1 cellular context compared by ENCODE assay signal in the genomic region with DNA sequence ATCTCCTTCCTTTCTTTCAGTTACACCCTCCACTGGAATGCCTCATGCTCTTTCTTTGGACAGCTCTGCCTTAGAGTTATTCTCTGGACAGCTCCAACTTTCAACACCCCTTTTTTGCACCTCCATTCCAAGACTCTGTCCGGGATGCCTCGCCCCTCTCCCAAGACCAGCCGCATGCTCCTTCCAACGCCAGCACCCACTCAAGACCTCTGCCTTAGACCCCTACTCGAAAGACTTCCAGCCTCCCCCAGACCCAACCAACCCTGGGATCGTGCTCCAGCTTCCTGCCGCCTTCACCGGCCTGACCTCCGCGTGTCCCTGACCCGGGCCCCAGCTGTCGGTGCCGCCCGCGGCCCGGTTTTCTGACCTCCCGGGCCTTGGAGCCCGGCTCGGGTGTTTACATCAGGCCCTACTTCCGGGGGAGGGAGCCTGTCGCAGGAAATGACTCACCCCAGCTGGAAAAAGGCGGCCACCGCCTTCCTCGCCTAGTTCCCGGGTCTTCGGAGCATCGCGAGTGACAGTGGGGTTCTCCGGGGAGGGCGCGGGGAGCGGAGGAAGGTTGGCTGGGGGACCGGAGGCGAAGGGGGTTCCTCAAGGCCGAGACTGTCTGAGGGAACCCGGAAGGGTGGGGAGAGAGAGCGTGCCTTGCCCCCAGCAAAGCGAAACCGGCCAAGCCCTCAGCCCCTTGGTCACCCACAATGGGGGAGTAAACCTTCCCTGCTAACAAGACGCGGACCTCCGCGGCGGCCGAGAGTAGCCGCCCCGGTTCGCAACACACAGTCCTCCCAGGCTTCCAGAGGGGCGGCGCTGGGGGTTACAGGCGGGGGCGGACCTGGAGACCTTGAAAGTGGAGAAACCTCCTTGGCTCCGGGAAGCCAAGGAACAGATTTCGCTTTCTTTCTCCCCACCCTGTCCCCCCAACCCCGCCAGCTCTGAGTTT.
TF ChIP-seq lines count a peak whose summit lies in the region.

A gene (minus strand): TSS at position 399 of the 940 bp plus-strand sequence. CDS start 1,792 bp downstream, outside the sequence.

TF ChIP-seq in HepG2, 621 proteins besides CTCF, POLR2A, EP300 and RAD21 (continued from another document and continues in another):
- TF ChIP-seq, protein P1, sequence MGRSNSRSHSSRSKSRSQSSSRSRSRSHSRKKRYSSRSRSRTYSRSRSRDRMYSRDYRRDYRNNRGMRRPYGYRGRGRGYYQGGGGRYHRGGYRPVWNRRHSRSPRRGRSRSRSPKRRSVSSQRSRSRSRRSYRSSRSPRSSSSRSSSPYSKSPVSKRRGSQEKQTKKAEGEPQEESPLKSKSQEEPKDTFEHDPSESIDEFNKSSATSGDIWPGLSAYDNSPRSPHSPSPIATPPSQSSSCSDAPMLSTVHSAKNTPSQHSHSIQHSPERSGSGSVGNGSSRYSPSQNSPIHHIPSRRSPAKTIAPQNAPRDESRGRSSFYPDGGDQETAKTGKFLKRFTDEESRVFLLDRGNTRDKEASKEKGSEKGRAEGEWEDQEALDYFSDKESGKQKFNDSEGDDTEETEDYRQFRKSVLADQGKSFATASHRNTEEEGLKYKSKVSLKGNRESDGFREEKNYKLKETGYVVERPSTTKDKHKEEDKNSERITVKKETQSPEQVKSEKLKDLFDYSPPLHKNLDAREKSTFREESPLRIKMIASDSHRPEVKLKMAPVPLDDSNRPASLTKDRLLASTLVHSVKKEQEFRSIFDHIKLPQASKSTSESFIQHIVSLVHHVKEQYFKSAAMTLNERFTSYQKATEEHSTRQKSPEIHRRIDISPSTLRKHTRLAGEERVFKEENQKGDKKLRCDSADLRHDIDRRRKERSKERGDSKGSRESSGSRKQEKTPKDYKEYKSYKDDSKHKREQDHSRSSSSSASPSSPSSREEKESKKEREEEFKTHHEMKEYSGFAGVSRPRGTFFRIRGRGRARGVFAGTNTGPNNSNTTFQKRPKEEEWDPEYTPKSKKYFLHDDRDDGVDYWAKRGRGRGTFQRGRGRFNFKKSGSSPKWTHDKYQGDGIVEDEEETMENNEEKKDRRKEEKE (IDR thresholded peaks at IDR 0.05): no peak
- TF ChIP-seq U2AF2 (IDR thresholded peaks at IDR 0.05; ENCODE audit: low read depth, low read length): no peak
- TF ChIP-seq, protein P2, sequence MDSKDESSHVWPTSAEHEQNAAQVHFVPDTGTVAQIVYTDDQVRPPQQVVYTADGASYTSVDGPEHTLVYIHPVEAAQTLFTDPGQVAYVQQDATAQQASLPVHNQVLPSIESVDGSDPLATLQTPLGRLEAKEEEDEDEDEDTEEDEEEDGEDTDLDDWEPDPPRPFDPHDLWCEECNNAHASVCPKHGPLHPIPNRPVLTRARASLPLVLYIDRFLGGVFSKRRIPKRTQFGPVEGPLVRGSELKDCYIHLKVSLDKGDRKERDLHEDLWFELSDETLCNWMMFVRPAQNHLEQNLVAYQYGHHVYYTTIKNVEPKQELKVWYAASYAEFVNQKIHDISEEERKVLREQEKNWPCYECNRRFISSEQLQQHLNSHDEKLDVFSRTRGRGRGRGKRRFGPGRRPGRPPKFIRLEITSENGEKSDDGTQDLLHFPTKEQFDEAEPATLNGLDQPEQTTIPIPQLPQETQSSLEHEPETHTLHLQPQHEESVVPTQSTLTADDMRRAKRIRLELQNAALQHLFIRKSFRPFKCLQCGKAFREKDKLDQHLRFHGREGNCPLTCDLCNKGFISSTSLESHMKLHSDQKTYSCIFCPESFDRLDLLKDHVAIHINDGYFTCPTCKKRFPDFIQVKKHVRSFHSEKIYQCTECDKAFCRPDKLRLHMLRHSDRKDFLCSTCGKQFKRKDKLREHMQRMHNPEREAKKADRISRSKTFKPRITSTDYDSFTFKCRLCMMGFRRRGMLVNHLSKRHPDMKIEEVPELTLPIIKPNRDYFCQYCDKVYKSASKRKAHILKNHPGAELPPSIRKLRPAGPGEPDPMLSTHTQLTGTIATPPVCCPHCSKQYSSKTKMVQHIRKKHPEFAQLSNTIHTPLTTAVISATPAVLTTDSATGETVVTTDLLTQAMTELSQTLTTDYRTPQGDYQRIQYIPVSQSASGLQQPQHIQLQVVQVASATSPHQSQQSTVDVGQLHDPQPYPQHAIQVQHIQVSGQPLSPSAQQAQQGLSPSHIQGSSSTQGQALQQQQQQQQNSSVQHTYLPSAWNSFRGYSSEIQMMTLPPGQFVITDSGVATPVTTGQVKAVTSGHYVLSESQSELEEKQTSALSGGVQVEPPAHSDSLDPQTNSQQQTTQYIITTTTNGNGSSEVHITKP (CRISPR knock-in tag; IDR thresholded peaks at IDR 0.05; ENCODE audit: low read depth): no peak
- TF ChIP-seq CCDC6 (CRISPR knock-in tag; IDR thresholded peaks at IDR 0.05): peak; percentile 49; the same call in 1 of the 2 replicates
- TF ChIP-seq SMYD3 (CRISPR knock-in tag; IDR thresholded peaks at IDR 0.05): no peak
- TF ChIP-seq, protein P3, sequence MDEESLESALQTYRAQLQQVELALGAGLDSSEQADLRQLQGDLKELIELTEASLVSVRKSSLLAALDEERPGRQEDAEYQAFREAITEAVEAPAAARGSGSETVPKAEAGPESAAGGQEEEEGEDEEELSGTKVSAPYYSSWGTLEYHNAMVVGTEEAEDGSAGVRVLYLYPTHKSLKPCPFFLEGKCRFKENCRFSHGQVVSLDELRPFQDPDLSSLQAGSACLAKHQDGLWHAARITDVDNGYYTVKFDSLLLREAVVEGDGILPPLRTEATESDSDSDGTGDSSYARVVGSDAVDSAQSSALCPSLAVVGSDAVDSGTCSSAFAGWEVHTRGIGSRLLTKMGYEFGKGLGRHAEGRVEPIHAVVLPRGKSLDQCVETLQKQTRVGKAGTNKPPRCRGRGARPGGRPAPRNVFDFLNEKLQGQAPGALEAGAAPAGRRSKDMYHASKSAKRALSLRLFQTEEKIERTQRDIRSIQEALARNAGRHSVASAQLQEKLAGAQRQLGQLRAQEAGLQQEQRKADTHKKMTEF (CRISPR knock-in tag; IDR thresholded peaks at IDR 0.05): peak; percentile 44; the same call in 1 of the 2 replicates
- TF ChIP-seq, protein P4, sequence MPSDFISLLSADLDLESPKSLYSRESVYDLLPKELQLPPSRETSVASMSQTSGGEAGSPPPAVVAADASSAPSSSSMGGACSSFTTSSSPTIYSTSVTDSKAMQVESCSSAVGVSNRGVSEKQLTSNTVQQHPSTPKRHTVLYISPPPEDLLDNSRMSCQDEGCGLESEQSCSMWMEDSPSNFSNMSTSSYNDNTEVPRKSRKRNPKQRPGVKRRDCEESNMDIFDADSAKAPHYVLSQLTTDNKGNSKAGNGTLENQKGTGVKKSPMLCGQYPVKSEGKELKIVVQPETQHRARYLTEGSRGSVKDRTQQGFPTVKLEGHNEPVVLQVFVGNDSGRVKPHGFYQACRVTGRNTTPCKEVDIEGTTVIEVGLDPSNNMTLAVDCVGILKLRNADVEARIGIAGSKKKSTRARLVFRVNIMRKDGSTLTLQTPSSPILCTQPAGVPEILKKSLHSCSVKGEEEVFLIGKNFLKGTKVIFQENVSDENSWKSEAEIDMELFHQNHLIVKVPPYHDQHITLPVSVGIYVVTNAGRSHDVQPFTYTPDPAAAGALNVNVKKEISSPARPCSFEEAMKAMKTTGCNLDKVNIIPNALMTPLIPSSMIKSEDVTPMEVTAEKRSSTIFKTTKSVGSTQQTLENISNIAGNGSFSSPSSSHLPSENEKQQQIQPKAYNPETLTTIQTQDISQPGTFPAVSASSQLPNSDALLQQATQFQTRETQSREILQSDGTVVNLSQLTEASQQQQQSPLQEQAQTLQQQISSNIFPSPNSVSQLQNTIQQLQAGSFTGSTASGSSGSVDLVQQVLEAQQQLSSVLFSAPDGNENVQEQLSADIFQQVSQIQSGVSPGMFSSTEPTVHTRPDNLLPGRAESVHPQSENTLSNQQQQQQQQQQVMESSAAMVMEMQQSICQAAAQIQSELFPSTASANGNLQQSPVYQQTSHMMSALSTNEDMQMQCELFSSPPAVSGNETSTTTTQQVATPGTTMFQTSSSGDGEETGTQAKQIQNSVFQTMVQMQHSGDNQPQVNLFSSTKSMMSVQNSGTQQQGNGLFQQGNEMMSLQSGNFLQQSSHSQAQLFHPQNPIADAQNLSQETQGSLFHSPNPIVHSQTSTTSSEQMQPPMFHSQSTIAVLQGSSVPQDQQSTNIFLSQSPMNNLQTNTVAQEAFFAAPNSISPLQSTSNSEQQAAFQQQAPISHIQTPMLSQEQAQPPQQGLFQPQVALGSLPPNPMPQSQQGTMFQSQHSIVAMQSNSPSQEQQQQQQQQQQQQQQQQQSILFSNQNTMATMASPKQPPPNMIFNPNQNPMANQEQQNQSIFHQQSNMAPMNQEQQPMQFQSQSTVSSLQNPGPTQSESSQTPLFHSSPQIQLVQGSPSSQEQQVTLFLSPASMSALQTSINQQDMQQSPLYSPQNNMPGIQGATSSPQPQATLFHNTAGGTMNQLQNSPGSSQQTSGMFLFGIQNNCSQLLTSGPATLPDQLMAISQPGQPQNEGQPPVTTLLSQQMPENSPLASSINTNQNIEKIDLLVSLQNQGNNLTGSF (CRISPR knock-in tag; IDR thresholded peaks at IDR 0.05): no peak
- TF ChIP-seq ONECUT2 (CRISPR knock-in tag; IDR thresholded peaks at IDR 0.05): no peak
- peak; percentile 26; the same call in 1 of the 2 replicates for TF ChIP-seq KMT2B (CRISPR knock-in tag; IDR thresholded peaks at IDR 0.05)
- no peak for TF ChIP-seq IRF2 (CRISPR knock-in tag; IDR thresholded peaks at IDR 0.05)
- TF ChIP-seq ZNF891 (CRISPR knock-in tag; IDR thresholded peaks at IDR 0.05): peak; percentile 61; the same call in 1 of the 2 replicates
- peak; percentile 61; the same call in 1 of the 2 replicates for TF ChIP-seq PHF20 (CRISPR knock-in tag; IDR thresholded peaks at IDR 0.05)
- no peak for TF ChIP-seq KLF13 (CRISPR knock-in tag; IDR thresholded peaks at IDR 0.05)
- TF ChIP-seq, protein P5, sequence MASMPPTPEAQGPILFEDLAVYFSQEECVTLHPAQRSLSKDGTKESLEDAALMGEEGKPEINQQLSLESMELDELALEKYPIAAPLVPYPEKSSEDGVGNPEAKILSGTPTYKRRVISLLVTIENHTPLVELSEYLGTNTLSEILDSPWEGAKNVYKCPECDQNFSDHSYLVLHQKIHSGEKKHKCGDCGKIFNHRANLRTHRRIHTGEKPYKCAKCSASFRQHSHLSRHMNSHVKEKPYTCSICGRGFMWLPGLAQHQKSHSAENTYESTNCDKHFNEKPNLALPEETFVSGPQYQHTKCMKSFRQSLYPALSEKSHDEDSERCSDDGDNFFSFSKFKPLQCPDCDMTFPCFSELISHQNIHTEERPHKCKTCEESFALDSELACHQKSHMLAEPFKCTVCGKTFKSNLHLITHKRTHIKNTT (CRISPR knock-in tag; IDR thresholded peaks at IDR 0.05): no peak
- no peak for TF ChIP-seq ZSCAN31 (CRISPR knock-in tag; IDR thresholded peaks at IDR 0.05; ENCODE audit: low read depth)
- TF ChIP-seq MIXL1 (CRISPR knock-in tag; IDR thresholded peaks at IDR 0.05): 0 out of 2 replicates have a peak, but pooled peaks have one; percentile 26
- no peak for TF ChIP-seq ZC3H13 (CRISPR knock-in tag; IDR thresholded peaks at IDR 0.05)
- TF ChIP-seq ELF3 (CRISPR knock-in tag; IDR thresholded peaks at IDR 0.05): 0 out of 2 replicates have a peak, but pooled peaks have one; percentile 12
- TF ChIP-seq SAP130 (CRISPR knock-in tag; IDR thresholded peaks at IDR 0.05; ENCODE audit: low read depth): peak; percentile 77
- TF ChIP-seq NFE2L1 (CRISPR knock-in tag; IDR thresholded peaks at IDR 0.05; ENCODE audit: borderline replicate concordance): no peak
- TF ChIP-seq, protein P6, sequence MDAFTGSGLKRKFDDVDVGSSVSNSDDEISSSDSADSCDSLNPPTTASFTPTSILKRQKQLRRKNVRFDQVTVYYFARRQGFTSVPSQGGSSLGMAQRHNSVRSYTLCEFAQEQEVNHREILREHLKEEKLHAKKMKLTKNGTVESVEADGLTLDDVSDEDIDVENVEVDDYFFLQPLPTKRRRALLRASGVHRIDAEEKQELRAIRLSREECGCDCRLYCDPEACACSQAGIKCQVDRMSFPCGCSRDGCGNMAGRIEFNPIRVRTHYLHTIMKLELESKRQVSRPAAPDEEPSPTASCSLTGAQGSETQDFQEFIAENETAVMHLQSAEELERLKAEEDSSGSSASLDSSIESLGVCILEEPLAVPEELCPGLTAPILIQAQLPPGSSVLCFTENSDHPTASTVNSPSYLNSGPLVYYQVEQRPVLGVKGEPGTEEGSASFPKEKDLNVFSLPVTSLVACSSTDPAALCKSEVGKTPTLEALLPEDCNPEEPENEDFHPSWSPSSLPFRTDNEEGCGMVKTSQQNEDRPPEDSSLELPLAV (CRISPR knock-in tag; conservative IDR thresholded peaks at IDR 0.05; ENCODE audit: low read depth): no peak
- TF ChIP-seq ZFY (CRISPR knock-in tag; IDR thresholded peaks at IDR 0.05): peak; percentile 93
- TF ChIP-seq, protein P7, sequence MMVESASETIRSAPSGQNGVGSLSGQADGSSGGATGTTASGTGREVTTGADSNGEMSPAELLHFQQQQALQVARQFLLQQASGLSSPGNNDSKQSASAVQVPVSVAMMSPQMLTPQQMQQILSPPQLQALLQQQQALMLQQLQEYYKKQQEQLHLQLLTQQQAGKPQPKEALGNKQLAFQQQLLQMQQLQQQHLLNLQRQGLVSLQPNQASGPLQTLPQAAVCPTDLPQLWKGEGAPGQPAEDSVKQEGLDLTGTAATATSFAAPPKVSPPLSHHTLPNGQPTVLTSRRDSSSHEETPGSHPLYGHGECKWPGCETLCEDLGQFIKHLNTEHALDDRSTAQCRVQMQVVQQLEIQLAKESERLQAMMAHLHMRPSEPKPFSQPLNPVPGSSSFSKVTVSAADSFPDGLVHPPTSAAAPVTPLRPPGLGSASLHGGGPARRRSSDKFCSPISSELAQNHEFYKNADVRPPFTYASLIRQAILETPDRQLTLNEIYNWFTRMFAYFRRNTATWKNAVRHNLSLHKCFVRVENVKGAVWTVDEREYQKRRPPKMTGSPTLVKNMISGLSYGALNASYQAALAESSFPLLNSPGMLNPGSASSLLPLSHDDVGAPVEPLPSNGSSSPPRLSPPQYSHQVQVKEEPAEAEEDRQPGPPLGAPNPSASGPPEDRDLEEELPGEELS (CRISPR knock-in tag; IDR thresholded peaks at IDR 0.05): no peak
- TF ChIP-seq, protein P8, sequence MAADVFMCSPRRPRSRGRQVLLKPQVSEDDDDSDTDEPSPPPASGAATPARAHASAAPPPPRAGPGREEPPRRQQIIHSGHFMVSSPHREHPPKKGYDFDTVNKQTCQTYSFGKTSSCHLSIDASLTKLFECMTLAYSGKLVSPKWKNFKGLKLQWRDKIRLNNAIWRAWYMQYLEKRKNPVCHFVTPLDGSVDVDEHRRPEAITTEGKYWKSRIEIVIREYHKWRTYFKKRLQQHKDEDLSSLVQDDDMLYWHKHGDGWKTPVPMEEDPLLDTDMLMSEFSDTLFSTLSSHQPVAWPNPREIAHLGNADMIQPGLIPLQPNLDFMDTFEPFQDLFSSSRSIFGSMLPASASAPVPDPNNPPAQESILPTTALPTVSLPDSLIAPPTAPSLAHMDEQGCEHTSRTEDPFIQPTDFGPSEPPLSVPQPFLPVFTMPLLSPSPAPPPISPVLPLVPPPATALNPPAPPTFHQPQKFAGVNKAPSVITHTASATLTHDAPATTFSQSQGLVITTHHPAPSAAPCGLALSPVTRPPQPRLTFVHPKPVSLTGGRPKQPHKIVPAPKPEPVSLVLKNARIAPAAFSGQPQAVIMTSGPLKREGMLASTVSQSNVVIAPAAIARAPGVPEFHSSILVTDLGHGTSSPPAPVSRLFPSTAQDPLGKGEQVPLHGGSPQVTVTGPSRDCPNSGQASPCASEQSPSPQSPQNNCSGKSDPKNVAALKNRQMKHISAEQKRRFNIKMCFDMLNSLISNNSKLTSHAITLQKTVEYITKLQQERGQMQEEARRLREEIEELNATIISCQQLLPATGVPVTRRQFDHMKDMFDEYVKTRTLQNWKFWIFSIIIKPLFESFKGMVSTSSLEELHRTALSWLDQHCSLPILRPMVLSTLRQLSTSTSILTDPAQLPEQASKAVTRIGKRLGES (CRISPR knock-in tag; IDR thresholded peaks at IDR 0.05; ENCODE audit: borderline replicate concordance): no peak
- no peak for TF ChIP-seq ZNF598 (CRISPR knock-in tag; IDR thresholded peaks at IDR 0.05; ENCODE audit: borderline replicate concordance)
- no peak for TF ChIP-seq ARNT2 (CRISPR knock-in tag; IDR thresholded peaks at IDR 0.05; ENCODE audit: low read depth)
